ENCODE assay signal across 29 cellular contexts in the genomic region with DNA sequence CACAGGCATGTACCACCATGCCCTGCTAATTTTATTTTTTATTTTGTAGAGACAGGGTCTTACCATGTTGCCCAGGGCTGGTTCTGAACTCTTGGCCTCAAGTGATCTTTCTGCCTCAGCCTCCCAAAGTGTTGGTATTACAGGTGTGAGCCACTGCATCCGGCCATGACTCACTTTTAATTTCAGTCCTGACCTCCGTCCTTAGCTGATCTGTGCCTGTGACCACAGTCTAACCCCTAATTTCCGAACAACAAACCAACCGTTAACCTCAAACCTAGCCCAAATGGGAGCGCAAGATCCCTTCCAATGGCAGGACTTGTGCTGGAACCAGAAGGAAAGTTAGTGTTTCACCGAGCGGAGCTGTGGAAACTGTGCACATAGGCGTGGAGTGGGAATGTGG. TPM values are rescaled to one million over a fixed set of nuclear protein-coding genes. Genes with fewer than 3 reads are reported as not detected.
DNase-seq lines count a peak whose midpoint lies in the region; ATAC-seq and TF ChIP-seq lines count a peak whose summit lies in the region.
"Had no signal": no experiment of that assay in that cellular context is flagged by ENCODE, and none has a peak within 500 bp of the region (broad histone marks: within the 10 kb centered on the region; RNA-seq: fewer than 3 reads in every experiment).

No MANE protein-coding gene starts in this region.

- peak; percentile 31 for ATAC-seq in CD8-positive, alpha-beta T cell
- ATAC-seq in GM23338 (no peak), T-helper 17 cell (no peak), GM19395 (IDR thresholded peaks at IDR 0.05; ENCODE audit: unreplicated experiment) (no peak)
- ATAC-seq: psoas muscle, sciatic nerve had no signal

- H3K9me3 Mint-ChIP-seq in CD8-positive, alpha-beta T cell: no peaks in the 10 kb centered on the region
- no peaks in the 10 kb centered on the region; the same call in 2 of the 3 replicates for H3K9me3 Mint-ChIP-seq in GM23338
- H3K9me3 Mint-ChIP-seq: activated T-cell treated with anti-CD3 and anti-CD28 coated beads, Interleukin-2, amount 50 U/mL, for 72 hours; T-helper 2 cell treated with Interferon-gamma antibody and Interleukin-4, amounts not matched to agents 5 μg/mL and 100 μg/mL, for 36 hours had no signal

- H3K4me3 ChIP-seq in CD8-positive, alpha-beta T cell (ENCODE audit: low read depth, low read length): no peak overlapping the region
- 0 out of 2 replicates have a peak overlapping the region, but pooled peaks have one; percentile 29 for H3K4me3 ChIP-seq in GM23338
- H3K4me3 ChIP-seq in iPS-20b (ENCODE audit: low read length): peak overlapping the region; percentile 1; the same call in 1 of the 2 replicates
- H3K4me3 ChIP-seq: psoas muscle, stomach, uterus had no signal

- intact Hi-C loops in CD8-positive, alpha-beta T cell (cut with DNase I, micrococcal nuclease): no loop called here

- peaks cover 9% of the 10 kb centered on the region for H3K4me1 ChIP-seq in CD8-positive, alpha-beta T cell (ENCODE audit: insufficient read depth, low read length)
- H3K4me1 ChIP-seq in GM23338 (ENCODE audit: insufficient read depth): peaks cover 22% of the 10 kb centered on the region
- peaks cover 17% of the 10 kb centered on the region for H3K4me1 ChIP-seq in iPS-20b (ENCODE audit: insufficient read depth, low read length)
- H3K4me1 ChIP-seq: uterus had no signal

- no peaks in the 10 kb centered on the region for H3K36me3 ChIP-seq in CD8-positive, alpha-beta T cell (ENCODE audit: insufficient read depth, low read length)
- no peaks in the 10 kb centered on the region for H3K36me3 ChIP-seq in GM23338 (ENCODE audit: insufficient read depth)
- H3K36me3 ChIP-seq in iPS-20b (ENCODE audit: insufficient read depth, low read depth, low read length): no peaks in the 10 kb centered on the region
- H3K36me3 ChIP-seq: stomach, uterus had no signal

- no peaks in the 10 kb centered on the region; the same call in 1 of the 2 replicates for H3K9me2 ChIP-seq in GM23338 (ENCODE audit: insufficient read depth)

- no peak for DNase-seq in CD8-positive, alpha-beta T cell
- no peak for DNase-seq in GM23338 (ENCODE audit: low spot score)
- no peak for DNase-seq in T-helper 17 cell
- no peak for DNase-seq in inferior parietal cortex (ENCODE audit: extremely low spot score)
- DNase-seq in HCEC 1CT: no peak
- DNase-seq in NCI-H187 treated with DMSO at 0.1 percent for 48 hours (lab: John Stamatoyannopoulos, UW): no peak
- DNase-seq: activated CD4-positive, alpha-beta T cell treated with anti-CD3 and anti-CD28 coated beads for 4 hours; activated naive CD4-positive, alpha-beta T cell treated with Interleukin-2 at 50 U/mL for 16 hours; activated T-cell treated with anti-CD3 and anti-CD28 coated beads, Interleukin-2, amount 50 U/mL, for 72 hours; central memory CD4-positive, alpha-beta T cell; DMS153; erythroblast; GOT3; kidney; MM.1S; NCI-H1417; NCI-H2081 treated with DMSO at 0.1 percent for 48 hours; NCI-H2227 treated with DMSO at 0.1 percent for 48 hours; nucleus accumbens; psoas muscle; SHP77 treated with DMSO at 0.1 percent for 48 hours; stomach; uterus had no signal

- H3K27ac ChIP-seq in CD8-positive, alpha-beta T cell (ENCODE audit: low read depth, low read length): no peak overlapping the region
- H3K27ac ChIP-seq in GM23338 (ENCODE audit: low read depth): peak overlapping the region; percentile 79
- no peak overlapping the region for H3K27ac ChIP-seq in iPS-20b (ENCODE audit: low read length)
- H3K27ac ChIP-seq: KMS-11, psoas muscle, stomach, uterus had no signal

- no peaks in the 10 kb centered on the region for H3K79me2 ChIP-seq in GM23338 (replicated peaks; ENCODE audit: insufficient read depth)

- H3K27me3 Mint-ChIP-seq in CD8-positive, alpha-beta T cell (ENCODE audit: low read depth): no peaks in the 10 kb centered on the region
- peaks cover 1% of the 10 kb centered on the region for H3K27me3 Mint-ChIP-seq in GM23338 (ENCODE audit: insufficient read depth, low read depth, poor library complexity)
- no peaks in the 10 kb centered on the region for H3K27me3 Mint-ChIP-seq in T-helper 17 cell

- no peak overlapping the region for H3K4me3 Mint-ChIP-seq in CD8-positive, alpha-beta T cell
- H3K4me3 Mint-ChIP-seq in GM23338 (no peak overlapping the region; the same call in 2 of the 3 replicates), T-helper 17 cell (peak overlapping the region; percentile 31)
- H3K4me3 Mint-ChIP-seq: activated T-cell treated with anti-CD3 and anti-CD28 coated beads, Interleukin-2, amount 50 U/mL, for 72 hours; T-helper 2 cell treated with Interferon-gamma antibody and Interleukin-4, amounts not matched to agents 5 μg/mL and 100 μg/mL, for 36 hours had no signal

- H3K36me3 Mint-ChIP-seq in CD8-positive, alpha-beta T cell: no peaks in the 10 kb centered on the region
- H3K36me3 Mint-ChIP-seq in GM23338 (ENCODE audit: low read depth) (no peaks in the 10 kb centered on the region; the same call in 2 of the 3 replicates), T-helper 17 cell (ENCODE audit: low read depth) (no peaks in the 10 kb centered on the region)

- no peaks in the 10 kb centered on the region for H3K9me3 ChIP-seq in CD8-positive, alpha-beta T cell (ENCODE audit: low read length)
- H3K9me3 ChIP-seq in T-helper 17 cell (ENCODE audit: control insufficient read depth, low read length, poor library complexity, severe bottlenecking) (no peaks in the 10 kb centered on the region), iPS-20b (ENCODE audit: insufficient read depth, low read depth, low read length) (no peaks in the 10 kb centered on the region)
- H3K9me3 ChIP-seq: psoas muscle, stomach, uterus had no signal

- peak overlapping the region; percentile 70 for H3K4me2 ChIP-seq in GM23338
- H3K4me2 ChIP-seq: KMS-11 had no signal

- no peak for TF ChIP-seq CTCF in CD8-positive, alpha-beta T cell (IDR thresholded peaks at IDR 0.05)
- TF ChIP-seq CTCF in GM23338 (conservative IDR thresholded peaks at IDR 0.05; ENCODE audit: low read depth in 2 of 2): no peak

- H3F3A ChIP-seq in GM23338 (replicated peaks; ENCODE audit: low read depth): peaks cover 23% of the 10 kb centered on the region; the same call in 1 of the 2 replicates

- CTCF ChIA-PET in CD8-positive, alpha-beta T cell (lab: Charles Lee): interaction anchor here (1.1 to 1.6 kb wide), 2 partner anchors 13 to 68 kb away, joined by 3 read pairs; no protein-coding TSS in a partner anchor

- no peak overlapping the region for H3K9ac ChIP-seq in iPS-20b (ENCODE audit: low read depth, low read length)
- H3K9ac ChIP-seq: KMS-11 had no signal

- no peak overlapping the region for H3K27ac Mint-ChIP-seq in CD8-positive, alpha-beta T cell
- H3K27ac Mint-ChIP-seq in GM23338 (no peak overlapping the region), T-helper 17 cell (peak overlapping the region; percentile 34)
- H3K27ac Mint-ChIP-seq: activated T-cell treated with anti-CD3 and anti-CD28 coated beads, Interleukin-2, amount 50 U/mL, for 72 hours; T-helper 2 cell treated with Interferon-gamma antibody and Interleukin-4, amounts not matched to agents 5 μg/mL and 100 μg/mL, for 36 hours had no signal

- no peak overlapping the region for H2AFZ ChIP-seq in GM23338

- no peaks in the 10 kb centered on the region for H4K20me1 ChIP-seq in GM23338 (replicated peaks; ENCODE audit: insufficient read depth)

- peaks cover 22% of the 10 kb centered on the region for H3K4me1 Mint-ChIP-seq in CD8-positive, alpha-beta T cell (ENCODE audit: low read depth)
- H3K4me1 Mint-ChIP-seq in GM23338 (peaks cover 35% of the 10 kb centered on the region), T-helper 17 cell (peaks cover 18% of the 10 kb centered on the region)

- H3K27me3 ChIP-seq in CD8-positive, alpha-beta T cell (ENCODE audit: insufficient read depth, low read length): no peaks in the 10 kb centered on the region
- H3K27me3 ChIP-seq in GM23338 (ENCODE audit: insufficient read depth) (no peaks in the 10 kb centered on the region), iPS-20b (ENCODE audit: insufficient read depth, low read length) (no peaks in the 10 kb centered on the region)
- H3K27me3 ChIP-seq: stomach, uterus had no signal

- POLR2A ChIA-PET in CD8-positive, alpha-beta T cell (lab: Charles Lee): interaction anchor here (1.1 kb wide), 1 partner anchor 38 kb away, joined by 4 read pairs; no protein-coding TSS in a partner anchor

TF ChIP-seq in GM23338, 12 proteins besides CTCF, POLR2A, EP300 and RAD21 (continues in another document):
- TF ChIP-seq POLR2AphosphoS5 (IDR thresholded peaks at IDR 0.05; ENCODE audit: low read depth) (no peak), EZH2phosphoT487 (IDR thresholded peaks at IDR 0.05; ENCODE audit: unreplicated experiment) (no peak), STAT1 (IDR thresholded peaks at IDR 0.05; ENCODE audit: unreplicated experiment) (no peak)
- TF ChIP-seq, protein P1, sequence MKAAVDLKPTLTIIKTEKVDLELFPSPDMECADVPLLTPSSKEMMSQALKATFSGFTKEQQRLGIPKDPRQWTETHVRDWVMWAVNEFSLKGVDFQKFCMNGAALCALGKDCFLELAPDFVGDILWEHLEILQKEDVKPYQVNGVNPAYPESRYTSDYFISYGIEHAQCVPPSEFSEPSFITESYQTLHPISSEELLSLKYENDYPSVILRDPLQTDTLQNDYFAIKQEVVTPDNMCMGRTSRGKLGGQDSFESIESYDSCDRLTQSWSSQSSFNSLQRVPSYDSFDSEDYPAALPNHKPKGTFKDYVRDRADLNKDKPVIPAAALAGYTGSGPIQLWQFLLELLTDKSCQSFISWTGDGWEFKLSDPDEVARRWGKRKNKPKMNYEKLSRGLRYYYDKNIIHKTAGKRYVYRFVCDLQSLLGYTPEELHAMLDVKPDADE (IDR thresholded peaks at IDR 0.05): no peak

RNA-seq across cellular contexts. Expression of a gene that starts 29.3 kb away (rescaled TPM):
- 10 to 100 TPM; 24.6 to 25.7 TPM for total RNA-seq in CD8-positive, alpha-beta T cell
- total RNA-seq in GM23338 (2014; rRNA removed; shearing (Covaris generic)): 11.6 and 13.6 TPM in 2 replicates
- polyA plus RNA-seq in GM23338 (2016; fragmentation: Nextera tagmentation; extraction: Ambion mirVana): 5.4 and 5.9 TPM in 2 replicates
- 10 to 100 TPM; 16.9 to 27.3 TPM for total RNA-seq in T-helper 17 cell
- total RNA-seq: HT1080 had no signal

RNA-seq across cellular contexts. Expression of a gene that starts 43.9 kb away (rescaled TPM):
- 10 to 100 TPM; 46.1 to 49.5 TPM for total RNA-seq in CD8-positive, alpha-beta T cell
- 17.1 and 22.7 TPM in 2 replicates for total RNA-seq in GM23338 (2014; rRNA removed; shearing (Covaris generic))
- 6.5 and 9.6 TPM in 2 replicates for polyA plus RNA-seq in GM23338 (2016; fragmentation: Nextera tagmentation; extraction: Ambion mirVana)
- total RNA-seq in T-helper 17 cell: 10 to 100 TPM; 90.3 to 96.6 TPM
